In genomic region chr9:91193658-91194391, GRCh38 we compare ENCODE assay signal across 8 cellular contexts.
DNase-seq lines count a peak whose midpoint lies in the region; ATAC-seq and TF ChIP-seq lines count a peak whose summit lies in the region.

No MANE protein-coding gene starts in this region.

- H3F3A ChIP-seq in neural cell (ENCODE audit: insufficient read depth, low read length, poor library complexity, severe bottlenecking): peaks cover 3% of the 10 kb centered on the region

- TF ChIP-seq EP300 in neural cell (conservative IDR thresholded peaks at IDR 0.05; ENCODE audit: poor library complexity, severe bottlenecking): no peak

- peaks cover 9% of the 10 kb centered on the region for H3K9me3 Mint-ChIP-seq in stimulated activated naive CD8-positive, alpha-beta T cell treated with anti-CD3 and anti-CD28 coated beads, Interleukin-15, Interleukin-2, amounts not matched to agents 100 ng/mL and 50 ng/mL, for 24 hours

- peak overlapping the region; percentile 49 for H3K9ac ChIP-seq in neural cell (ENCODE audit: low read length)

- H3K36me3 Mint-ChIP-seq in stimulated activated naive CD8-positive, alpha-beta T cell treated with anti-CD3 and anti-CD28 coated beads, Interleukin-15, Interleukin-2, amounts not matched to agents 100 ng/mL and 50 ng/mL, for 24 hours (ENCODE audit: low read depth): peaks cover 24% of the 10 kb centered on the region

- no peak overlapping the region for H2AFZ ChIP-seq in neural cell (ENCODE audit: low read depth, low read length)

- no peaks in the 10 kb centered on the region for H3K9me3 ChIP-seq in neural cell (ENCODE audit: low read length)

- H3K27me3 Mint-ChIP-seq in stimulated activated naive CD8-positive, alpha-beta T cell treated with anti-CD3 and anti-CD28 coated beads, Interleukin-15, Interleukin-2, amounts not matched to agents 100 ng/mL and 50 ng/mL, for 24 hours: no peaks in the 10 kb centered on the region

- H3K9me2 ChIP-seq in neural cell (ENCODE audit: insufficient read depth, low read length): no peaks in the 10 kb centered on the region

- H3K4me3 ChIP-seq in AG10803 (ENCODE audit: low read length): peak overlapping the region; percentile 54
- H3K4me3 ChIP-seq in fibroblast of villous mesenchyme (ENCODE audit: low read depth, low read length): peak overlapping the region; percentile 48
- H3K4me3 ChIP-seq in neural cell (ENCODE audit: low read length): peak overlapping the region; percentile 69

- no peaks in the 10 kb centered on the region for H4K20me1 ChIP-seq in neural cell (ENCODE audit: insufficient read depth)

- peak overlapping the region; percentile 99 for H3K27ac Mint-ChIP-seq in stimulated activated naive CD8-positive, alpha-beta T cell treated with anti-CD3 and anti-CD28 coated beads, Interleukin-15, Interleukin-2, amounts not matched to agents 100 ng/mL and 50 ng/mL, for 24 hours

- ATAC-seq in GM19043 (IDR thresholded peaks at IDR 0.05; ENCODE audit: low read depth, unreplicated experiment) (peak; percentile 39), HG03460 (IDR thresholded peaks at IDR 0.05; ENCODE audit: unreplicated experiment) (peak; percentile 49)

- no peak overlapping the region for H3K27ac ChIP-seq in neural cell (ENCODE audit: low read length)

- peak; percentile 92 for DNase-seq in AG10803 (ENCODE audit: low read depth)
- peak; percentile 96 for DNase-seq in RPMI7951 (ENCODE audit: low read depth)
- peak; percentile 67 for DNase-seq in activated effector memory CD4-positive, alpha-beta T cell treated with Interleukin-2 at 50 U/mL for 16 hours
- DNase-seq in fibroblast of villous mesenchyme (ENCODE audit: low read depth): peak; percentile 98

- peak overlapping the region; percentile 76 for H3K4me3 Mint-ChIP-seq in stimulated activated naive CD8-positive, alpha-beta T cell treated with anti-CD3 and anti-CD28 coated beads, Interleukin-15, Interleukin-2, amounts not matched to agents 100 ng/mL and 50 ng/mL, for 24 hours

- H3K79me2 ChIP-seq in neural cell (replicated peaks; ENCODE audit: insufficient read depth, low read length): no peaks in the 10 kb centered on the region

- no peak for TF ChIP-seq CTCF in AG10803 (conservative IDR thresholded peaks at IDR 0.05; ENCODE audit: low read length)
- TF ChIP-seq CTCF in fibroblast of villous mesenchyme (IDR thresholded peaks at IDR 0.05; ENCODE audit: insufficient read depth, low read depth, low read length): no peak
- no peak for TF ChIP-seq CTCF in neural cell (IDR thresholded peaks at IDR 0.05; ENCODE audit: poor library complexity, severe bottlenecking)

- H3K4me1 Mint-ChIP-seq in stimulated activated naive CD8-positive, alpha-beta T cell treated with anti-CD3 and anti-CD28 coated beads, Interleukin-15, Interleukin-2, amounts not matched to agents 100 ng/mL and 50 ng/mL, for 24 hours (ENCODE audit: low read depth): peaks cover 87% of the 10 kb centered on the region

- H3K36me3 ChIP-seq in neural cell (ENCODE audit: insufficient read depth, low read length): no peaks in the 10 kb centered on the region

- H3K4me2 ChIP-seq in neural cell (ENCODE audit: low read length): peak overlapping the region; percentile 69

- H3K27me3 ChIP-seq in neural cell (ENCODE audit: insufficient read depth, low read depth, low read length): peaks cover 20% of the 10 kb centered on the region

- TF ChIP-seq RAD21 in neural cell (conservative IDR thresholded peaks at IDR 0.05): no peak

TF ChIP-seq in neural cell, 6 proteins besides CTCF, POLR2A, EP300 and RAD21:
- TF ChIP-seq SMC3 (conservative IDR thresholded peaks at IDR 0.05; ENCODE audit: poor library complexity): peak; percentile 28
- no peak for TF ChIP-seq TAF1 (IDR thresholded peaks at IDR 0.05; ENCODE audit: low read depth)
- TF ChIP-seq EZH2 (IDR thresholded peaks at IDR 0.05; ENCODE audit: borderline replicate concordance, insufficient read depth, low read length, poor library complexity, severe bottlenecking): no peak
- no peak for TF ChIP-seq POLR2AphosphoS5 (IDR thresholded peaks at IDR 0.05)
- peak; percentile 31 for TF ChIP-seq MXI1 (conservative IDR thresholded peaks at IDR 0.05; ENCODE audit: poor library complexity, severe bottlenecking)
- TF ChIP-seq REST (IDR thresholded peaks at IDR 0.05; ENCODE audit: borderline replicate concordance): no peak
TF ChIP-seq in neural cell: peak in this region for 2.
